In the genomic region with DNA sequence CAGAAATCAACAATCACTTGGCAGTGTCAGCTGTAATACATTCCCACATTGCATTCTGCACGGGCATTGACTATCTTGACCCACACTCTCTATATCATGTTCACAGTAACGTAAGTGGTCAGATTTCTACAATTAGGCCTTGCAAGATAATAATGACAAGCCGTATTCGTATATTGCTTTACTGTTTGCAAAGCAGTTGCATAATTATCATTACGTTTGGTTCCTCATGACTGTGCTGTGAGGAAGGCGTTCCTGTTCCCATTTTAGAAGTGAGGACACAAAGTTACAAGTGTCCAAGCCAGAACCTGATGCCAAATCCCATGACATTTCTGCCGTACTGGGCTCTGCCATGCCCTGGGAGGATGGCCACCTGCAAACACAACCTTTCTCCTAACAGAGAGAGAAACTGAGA, we compare ENCODE assay signal across 10 cellular contexts. TPM values are rescaled to one million over a fixed set of nuclear protein-coding genes. Genes with fewer than 3 reads are reported as not detected.
DNase-seq lines count a peak whose midpoint lies in the region; ATAC-seq and TF ChIP-seq lines count a peak whose summit lies in the region.
"Had no signal": no experiment of that assay in that cellular context is flagged by ENCODE, and none has a peak within 500 bp of the region (broad histone marks: within the 10 kb centered on the region; RNA-seq: fewer than 3 reads in every experiment).

No MANE protein-coding gene starts in this region.

- BruUV-seq in PC-9 (replicated peaks; lab: Mats Ljungman, UMichigan): no TSS peak

- DNase-seq in PC-9 (no peak), tibial artery (peak; percentile 85 to 91), NCI-H446 (lab: John Stamatoyannopoulos, UW) (no peak), NCI-H526 (lab: John Stamatoyannopoulos, UW) (no peak)
- no peak for DNase-seq in central memory CD4-positive, alpha-beta T cell
- DNase-seq in naive thymus-derived CD8-positive, alpha-beta T cell: no peak
- DNase-seq: NCI-H2081, small intestine had no signal

- H3K27me3 Mint-ChIP-seq in naive thymus-derived CD8-positive, alpha-beta T cell: peaks cover 0 to 15% (median 2%) of the 10 kb centered on the region in 5 donors

- peak overlapping the region; percentile 76 for H3K9ac ChIP-seq in mucosa of stomach (ENCODE audit: low read length)

- H3K4me3 ChIP-seq in PC-9 (no peak overlapping the region), esophagus (ENCODE audit: low read depth in 1 of 2, low read length in 2 of 2) (no peak overlapping the region), mucosa of stomach (ENCODE audit: low read length) (no peak overlapping the region), tibial artery (no peak overlapping the region)

- POLR2A ChIA-PET in PC-9 (lab: Charles Lee; ENCODE audit: unreplicated experiment): no interaction called here
- POLR2A ChIA-PET in naive thymus-derived CD8-positive, alpha-beta T cell (lab: Charles Lee): no interaction called here

- no peaks in the 10 kb centered on the region for H3K36me3 ChIP-seq in PC-9 (ENCODE audit: low read depth)
- H3K36me3 ChIP-seq in esophagus (ENCODE audit: control insufficient read depth in 2 of 2, insufficient read depth in 2 of 2, low read length in 1 of 2): no peaks in the 10 kb centered on the region
- H3K36me3 ChIP-seq in mucosa of stomach (ENCODE audit: control insufficient read depth, insufficient read depth, low read length): no peaks in the 10 kb centered on the region
- no peaks in the 10 kb centered on the region for H3K36me3 ChIP-seq in tibial artery

- no peak overlapping the region for H3K4me3 Mint-ChIP-seq in naive thymus-derived CD8-positive, alpha-beta T cell

- H2AFZ ChIP-seq in PC-9: peak overlapping the region; percentile 53

- 30 to 42% methylated on average over 7 of the region's 7 CpGs for WGBS in esophagus, 2 donors

- H3K4me1 Mint-ChIP-seq in naive thymus-derived CD8-positive, alpha-beta T cell: peaks cover 0 to 6% (median 0%) of the 10 kb centered on the region in 4 donors

- H3K4me2 ChIP-seq in PC-9: peak overlapping the region; percentile 80

- no peaks in the 10 kb centered on the region for H3K79me2 ChIP-seq in PC-9 (ENCODE audit: low read depth)

- no peak for ATAC-seq in naive thymus-derived CD8-positive, alpha-beta T cell

- no peaks in the 10 kb centered on the region for H3K9me3 Mint-ChIP-seq in naive thymus-derived CD8-positive, alpha-beta T cell

- H3K27ac ChIP-seq in PC-9 (peak overlapping the region; percentile 90), esophagus (ENCODE audit: low read depth in 2 of 2, low read length in 1 of 2) (peak overlapping the region; percentile 97 to 100), tibial artery (peak overlapping the region; percentile 98 to 99)

- no peaks in the 10 kb centered on the region for H3K9me2 ChIP-seq in PC-9 (ENCODE audit: insufficient read depth)

- H3K27me3 ChIP-seq in PC-9 (ENCODE audit: insufficient read depth, low read depth) (no peaks in the 10 kb centered on the region), esophagus (ENCODE audit: control insufficient read depth in 1 of 2, insufficient read depth in 2 of 2, low read length in 2 of 2) (no peaks in the 10 kb centered on the region), mucosa of stomach (ENCODE audit: control insufficient read depth, insufficient read depth, low read length) (no peaks in the 10 kb centered on the region), tibial artery (no peaks in the 10 kb centered on the region)

- H3K27ac Mint-ChIP-seq in naive thymus-derived CD8-positive, alpha-beta T cell: no peak overlapping the region

- H3K4me1 ChIP-seq in PC-9 (replicated peaks; ENCODE audit: insufficient read depth) (peaks cover 53% of the 10 kb centered on the region), esophagus (ENCODE audit: control insufficient read depth in 2 of 2, insufficient read depth in 2 of 2, low read length in 1 of 2) (peaks cover 10 to 21% of the 10 kb centered on the region in 2 donors), mucosa of stomach (ENCODE audit: control insufficient read depth, insufficient read depth, low read length) (peaks cover 70% of the 10 kb centered on the region), tibial artery (peaks cover 16 to 97% (median 78%) of the 10 kb centered on the region in 4 donors)

- CTCF ChIA-PET in PC-9 (lab: Charles Lee): interaction anchor here (0.6 kb wide), 1 partner anchor 49 kb away, joined by 4 read pairs; no protein-coding TSS in a partner anchor

- H3K36me3 Mint-ChIP-seq in naive thymus-derived CD8-positive, alpha-beta T cell: no peaks in the 10 kb centered on the region

- H3F3A ChIP-seq in PC-9 (ENCODE audit: insufficient read depth, low read depth): peaks cover 38% of the 10 kb centered on the region

- TF ChIP-seq CTCF in PC-9 (conservative IDR thresholded peaks at IDR 0.05): no peak
- TF ChIP-seq CTCF in tibial artery (IDR thresholded peaks at IDR 0.05): no peak

- H3K9me3 ChIP-seq in PC-9 (ENCODE audit: insufficient read depth, low read depth) (no peaks in the 10 kb centered on the region; the same call in 1 of the 2 replicates), esophagus (ENCODE audit: control insufficient read depth in 2 of 2, insufficient read depth in 1 of 2, low read depth in 1 of 2, low read length in 1 of 2) (no peaks in the 10 kb centered on the region), mucosa of stomach (ENCODE audit: control insufficient read depth, low read length) (no peaks in the 10 kb centered on the region), tibial artery (no peaks in the 10 kb centered on the region)

- intact Hi-C loops in PC-9 (cut with micrococcal nuclease; ENCODE audit: unreplicated experiment): no loop called here
- intact Hi-C loops in tibial artery (cut with DNase I; ENCODE audit: low total_unique reads): loop anchor here (2.0 to 10.0 kb wide), 3 partner anchors 66 to 452 kb away; no protein-coding TSS in a partner anchor

- no peaks in the 10 kb centered on the region for H4K20me1 ChIP-seq in PC-9 (ENCODE audit: insufficient read depth)

RNA-seq across cellular contexts. Expression of a gene that starts 53.5 kb away (rescaled TPM):
- 47.3 and 61.1 TPM in 2 replicates for total RNA-seq in PC-9 (2021)
- polyA plus RNA-seq in esophagus: 10 to 100 TPM; 16.8 to 32.5 TPM
- total RNA-seq in naive thymus-derived CD8-positive, alpha-beta T cell: 10 to 100 TPM; 54.7 to 61.1 TPM
- 10 to 100 TPM; 12.8 to 15.6 (median 13.2) TPM for polyA plus RNA-seq in naive thymus-derived CD8-positive, alpha-beta T cell

Comparison
In these comparisons a context has a peak if more than half of its experiments do, and no peak if none do; other contexts are left out.
1. DNase-seq: peak in tibial artery (2 of 2); none in PC-9 (0 of 2), central memory CD4-positive, alpha-beta T cell (single experiment), naive thymus-derived CD8-positive, alpha-beta T cell (0 of 10), NCI-H446 (0 of 2) and NCI-H526 (0 of 2).
2. Peak in every context shown above with its lines, with median percentiles within 50 percentile points of each other: H3K27ac ChIP-seq.